Comparison of ENCODE assay signal across 26 cellular contexts in genomic region chr18:69647695-69648094, GRCh38.
"Had no signal": no experiment of that assay in that cellular context is flagged by ENCODE, and none has a peak within 500 bp of the region (broad histone marks: within the 10 kb centered on the region; RNA-seq: fewer than 3 reads in every experiment).

No MANE protein-coding gene starts in this region.

- H3K27ac ChIP-seq: brain microvascular endothelial cell, foreskin keratinocyte, heart left ventricle, lower lobe of right lung, neutrophil, right lobe of liver, thoracic aorta had no signal

- H3K4me3 Mint-ChIP-seq: activated B cell treated with CpG ODN at 0.5 μM for 24 hours; activated CD8-positive, alpha-beta T cell treated with anti-CD3 and anti-CD28 coated beads for 36 hours; activated T-cell treated with anti-CD3 and anti-CD28 coated beads, Interleukin-2, amount 50 U/mL, for 4 hours; activated T-helper 17 cell treated with anti-CD3 and anti-CD28 coated beads, Interleukin-2, amount 50 U/mL, for 72 hours; effector memory CD8-positive, alpha-beta T cell; nephron; stimulated activated naive CD8-positive, alpha-beta T cell treated with anti-CD3 and anti-CD28 coated beads, Interleukin-15, Interleukin-2, amounts not matched to agents 100 ng/mL and 50 ng/mL, for 24 hours; T-helper 17 cell had no signal

- H3K9me3 Mint-ChIP-seq: activated B cell treated with CpG ODN at 0.5 μM for 24 hours; activated CD8-positive, alpha-beta T cell treated with anti-CD3 and anti-CD28 coated beads for 36 hours; activated T-cell treated with anti-CD3 and anti-CD28 coated beads, Interleukin-2, amount 50 U/mL, for 4 hours; activated T-helper 17 cell treated with anti-CD3 and anti-CD28 coated beads, Interleukin-2, amount 50 U/mL, for 72 hours; effector memory CD8-positive, alpha-beta T cell; nephron; stimulated activated naive CD8-positive, alpha-beta T cell treated with anti-CD3 and anti-CD28 coated beads, Interleukin-15, Interleukin-2, amounts not matched to agents 100 ng/mL and 50 ng/mL, for 24 hours had no signal

- H3K36me3 ChIP-seq: brain microvascular endothelial cell, heart left ventricle, lower lobe of right lung, neutrophil, right lobe of liver, thoracic aorta had no signal

- H3K9me3 ChIP-seq: heart left ventricle, lower lobe of right lung, neutrophil, right lobe of liver, thoracic aorta had no signal

- H3K4me3 ChIP-seq: heart left ventricle, lower lobe of right lung, right lobe of liver, thoracic aorta had no signal

- H3K27me3 ChIP-seq: brain microvascular endothelial cell, foreskin keratinocyte, heart left ventricle, neutrophil, right lobe of liver had no signal

- H3K4me1 ChIP-seq: foreskin keratinocyte, heart left ventricle, lower lobe of right lung, right lobe of liver had no signal

- H3K27me3 Mint-ChIP-seq: activated B cell treated with CpG ODN at 0.5 μM for 24 hours had no signal

- ATAC-seq: activated CD8-positive, alpha-beta T cell treated with anti-CD3 and anti-CD28 coated beads for 36 hours; activated T-cell treated with anti-CD3 and anti-CD28 coated beads, Interleukin-2, amount 50 U/mL, for 4 hours; activated T-helper 17 cell treated with anti-CD3 and anti-CD28 coated beads, Interleukin-2, amount 50 U/mL, for 72 hours; effector memory CD8-positive, alpha-beta T cell; foreskin keratinocyte; heart left ventricle; left lobe of liver; lower lobe of right lung; T-helper 17 cell had no signal

- DNase-seq: activated B cell treated with CpG ODN at 0.5 μM for 24 hours; activated CD4-positive, alpha-beta T cell treated with anti-CD3 and anti-CD28 coated beads, Interleukin-2, amount 50 U/mL, for 1 hour; activated CD8-positive, alpha-beta T cell treated with anti-CD3 and anti-CD28 coated beads for 36 hours; activated gamma-delta T cell treated with Interleukin-2 at 50 U/mL for 16 hours; activated naive CD4-positive, alpha-beta T cell treated with anti-CD3 and anti-CD28 coated beads, Interleukin-2, amount 50 U/mL, for 16 hours; activated T-cell treated with anti-CD3 and anti-CD28 coated beads, Interleukin-2, amount 50 U/mL, for 4 hours; amniotic stem cell; brain microvascular endothelial cell; cortex of kidney; effector memory CD8-positive, alpha-beta T cell; foreskin keratinocyte; heart left ventricle; kidney glomerular epithelial cell; lower lobe of right lung; mesendoderm; right lobe of liver; stimulated activated CD4-positive, alpha-beta T cell treated with anti-CD3 and anti-CD28 coated beads, Interleukin-12 subunit alpha, Interleukin-12 subunit beta, amount 100 ng/mL, for 4 hours; stimulated activated CD4-positive, alpha-beta T cell treated with anti-CD3 and anti-CD28 coated beads, Interleukin-4, amount 100 ng/mL, for 1 hour; T-helper 17 cell; trophoblast cell had no signal

- H3K4me1 Mint-ChIP-seq: activated B cell treated with CpG ODN at 0.5 μM for 24 hours; activated T-helper 17 cell treated with anti-CD3 and anti-CD28 coated beads, Interleukin-2, amount 50 U/mL, for 72 hours; nephron had no signal

- H3K27ac Mint-ChIP-seq: activated B cell treated with CpG ODN at 0.5 μM for 24 hours; activated CD8-positive, alpha-beta T cell treated with anti-CD3 and anti-CD28 coated beads for 36 hours; activated T-helper 17 cell treated with anti-CD3 and anti-CD28 coated beads, Interleukin-2, amount 50 U/mL, for 72 hours; effector memory CD8-positive, alpha-beta T cell; stimulated activated naive CD8-positive, alpha-beta T cell treated with anti-CD3 and anti-CD28 coated beads, Interleukin-15, Interleukin-2, amounts not matched to agents 100 ng/mL and 50 ng/mL, for 24 hours; T-helper 17 cell had no signal
